ENCODE assay signal across 21 cellular contexts in the genomic region with DNA sequence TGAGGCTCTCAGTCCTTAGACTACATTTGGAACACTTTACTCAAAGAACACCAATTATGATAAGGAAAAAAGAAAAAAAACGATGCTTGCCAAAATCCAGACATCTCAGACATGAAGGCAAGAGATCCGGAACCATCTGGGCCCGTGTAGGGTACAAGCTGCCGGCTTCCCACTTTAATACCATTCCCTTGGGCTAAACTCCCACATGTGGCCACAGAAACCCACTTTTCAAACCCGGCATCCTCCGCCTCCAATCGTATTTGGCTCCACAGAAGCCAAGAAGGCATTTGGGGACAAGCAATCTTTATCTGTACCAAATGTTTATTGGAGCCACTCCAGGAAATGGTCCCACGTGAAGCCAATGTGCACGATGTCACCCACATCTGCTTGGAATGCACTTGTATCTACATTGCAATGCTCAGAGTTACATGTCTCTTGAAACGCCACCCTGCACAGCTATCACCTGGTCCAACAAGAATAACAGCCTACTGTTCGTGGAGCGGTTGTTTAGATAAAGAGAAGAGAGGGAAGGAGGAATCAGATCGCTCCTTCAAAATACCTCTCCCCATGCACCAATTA. TPM values are rescaled to one million over a fixed set of nuclear protein-coding genes. Genes with fewer than 3 reads are reported as not detected.
A peak's percentile ranks its signal among the peaks of the same experiment; 100 is the strongest.
DNase-seq lines count a peak whose midpoint lies in the region; TF ChIP-seq lines count a peak whose summit lies in the region.
"Had no signal": no experiment of that assay in that cellular context is flagged by ENCODE, and none has a peak within 500 bp of the region (broad histone marks: within the 10 kb centered on the region; RNA-seq: fewer than 3 reads in every experiment).

No MANE protein-coding gene starts in this region.

- peak overlapping the region; percentile 36 for H3K27ac ChIP-seq in left ventricle myocardium inferior (replicated peaks)
- peak overlapping the region; percentile 19 for H3K27ac ChIP-seq in temporal lobe (ENCODE audit: low read depth, low read length)
- peak overlapping the region in 2 of 8 donors; percentile 3 to 7 for H3K27ac ChIP-seq in spleen
- H3K27ac ChIP-seq: 22Rv1, HL-60 had no signal

- DNase-seq in NCI-H1694 (lab: John Stamatoyannopoulos, UW) = peak; percentile 38
- DNase-seq in NCI-H1694 treated with DMSO at 0.1 percent for 48 hours (lab: John Stamatoyannopoulos, UW) = no peak
- DNase-seq in left ventricle myocardium inferior = no peak
- DNase-seq in cardiac septum (ENCODE audit: low spot score) = no peak
- peak; percentile 3 for DNase-seq in RPMI7951 (ENCODE audit: low read depth)
- no peak for DNase-seq in spleen
- DNase-seq in stimulated activated CD4-positive, alpha-beta T cell treated with anti-CD3 and anti-CD28 coated beads, Interleukin-1b, Interleukin-23, amount 100 ng/mL, for 48 hours = no peak
- DNase-seq: Calu3; CD4-positive, alpha-beta memory T cell; DMS79; H7; IMR-90; NCI-H1417 treated with DMSO at 0.1 percent for 48 hours; NCI-H2029; NCI-H82; OCI-M1; RPMI8226 had no signal

- H3K9me3 ChIP-seq in left ventricle myocardium inferior (replicated peaks) (peaks cover 6% of the 10 kb centered on the region), spleen (peaks cover 0 to 4% (median 0%) of the 10 kb centered on the region in 8 donors)

- H3K27me3 ChIP-seq in left ventricle myocardium inferior (ENCODE audit: low read depth) = no peaks in the 10 kb centered on the region
- H3K27me3 ChIP-seq in spleen (replicated peaks in 1 of 7) = no peaks in the 10 kb centered on the region

- no peak overlapping the region for H3K4me3 ChIP-seq in left ventricle myocardium inferior
- no peak overlapping the region for H3K4me3 ChIP-seq in spleen

- H3K36me3 ChIP-seq in left ventricle myocardium inferior = no peaks in the 10 kb centered on the region
- no peaks in the 10 kb centered on the region for H3K36me3 ChIP-seq in spleen

- intact Hi-C loops in left ventricle myocardium inferior (cut with micrococcal nuclease) (no loop called here), cardiac septum (cut with DNase I) (no loop called here), spleen (cut with DNase I; ENCODE audit: low total_unique reads) (no loop called here)

- no peak for TF ChIP-seq POLR2A in spleen (IDR thresholded peaks at IDR 0.05)

- 82 to 88% (median 84%) methylated on average over 13 of the region's 13 CpGs for WGBS in spleen, 5 donors

- TF ChIP-seq CTCF in left ventricle myocardium inferior (IDR thresholded peaks at IDR 0.05; ENCODE audit: borderline replicate concordance) (no peak), spleen (IDR thresholded peaks at IDR 0.05 in 8 of 11, conservative IDR thresholded peaks at IDR 0.05 in 3 of 11) (no peak)

- H3K4me1 ChIP-seq in left ventricle myocardium inferior = peaks cover 18% of the 10 kb centered on the region
- peaks cover 7 to 85% (median 32%) of the 10 kb centered on the region in 6 donors for H3K4me1 ChIP-seq in spleen

RNA-seq across cellular contexts. Expression of gene XYLT1, which starts 33.5 kb away (rescaled TPM):
- total RNA-seq in left ventricle myocardium inferior (1.4 TPM), cardiac septum (2.9 TPM), temporal lobe (24.1 TPM), spleen (10 to 100 TPM; 17.2 to 40.7 (median 25.2) TPM)
- 3.0 and 4.0 TPM in 2 replicates for total RNA-seq in RPMI7951 (2014; rRNA removed; shearing (Covaris generic))
- polyA plus RNA-seq in spleen = 1 to 10 TPM; 2.1 to 3.2 (median 2.4) TPM
- total RNA-seq: MCF 10A had no signal

Comparison
In these comparisons a context has a peak if more than half of its experiments do, and no peak if none do; other contexts are left out.
1. DNase-seq: peak in NCI-H1694 (single experiment) and RPMI7951 (single experiment); none in NCI-H1694 treated with DMSO at 0.1 percent for 48 hours (single experiment), left ventricle myocardium inferior (single experiment), cardiac septum (single experiment), spleen (single experiment) and stimulated activated CD4-positive, alpha-beta T cell treated with anti-CD3 and anti-CD28 coated beads, Interleukin-1b, Interleukin-23, amount 100 ng/mL, for 48 hours (single experiment).